ENCODE assay signal across 26 cellular contexts in genomic region chr13:32674503-32674902, GRCh38.
"Had no signal": no experiment of that assay in that cellular context is flagged by ENCODE, and none has a peak within 500 bp of the region (broad histone marks: within the 10 kb centered on the region; RNA-seq: fewer than 3 reads in every experiment).

No MANE protein-coding gene starts in this region.

- H3K36me3 ChIP-seq: colonic mucosa had no signal

- ATAC-seq: effector memory CD8-positive, alpha-beta T cell; esophagus mucosa; foreskin keratinocyte; gastrocnemius medialis; gastroesophageal sphincter; heart left ventricle; heart right ventricle had no signal

- H3K4me1 Mint-ChIP-seq: endodermal cell had no signal

- H3K9me3 Mint-ChIP-seq: dendritic cell treated with granulocyte-macrophage colony-stimulating factor and Interleukin-4, amounts not matched to agents 40 ng/mL and 50 ng/mL, for 4 days; effector memory CD8-positive, alpha-beta T cell; endodermal cell had no signal

- H3K4me1 ChIP-seq: colonic mucosa, esophagus muscularis mucosa, esophagus squamous epithelium, foreskin keratinocyte, gastrocnemius medialis, gastroesophageal sphincter, heart left ventricle, heart right ventricle had no signal

- H3K4me3 ChIP-seq: colonic mucosa, coronary artery, dorsolateral prefrontal cortex, esophagus muscularis mucosa, esophagus squamous epithelium, gastrocnemius medialis, gastroesophageal sphincter, heart left ventricle, heart right ventricle, hepatocyte had no signal

- H3K9me3 ChIP-seq: colonic mucosa, esophagus muscularis mucosa, esophagus squamous epithelium, gastrocnemius medialis, heart left ventricle had no signal

- H3K27ac Mint-ChIP-seq: effector memory CD8-positive, alpha-beta T cell; endodermal cell had no signal

- H3K27ac ChIP-seq: colonic mucosa, coronary artery, dorsolateral prefrontal cortex, epithelial cell of prostate, esophagus muscularis mucosa, esophagus squamous epithelium, foreskin keratinocyte, gastrocnemius medialis, gastroesophageal sphincter, heart left ventricle, heart right ventricle, hepatocyte had no signal

- DNase-seq: colonic mucosa; cortex of kidney; dermis blood vessel endothelial cell; dorsolateral prefrontal cortex; effector CD4-positive, alpha-beta T cell; effector CD8-positive, alpha-beta T cell; effector memory CD4-positive, alpha-beta T cell; effector memory CD8-positive, alpha-beta T cell; endodermal cell; erythroblast; esophagus squamous epithelium; foreskin fibroblast; foreskin keratinocyte; foreskin melanocyte; gastrocnemius medialis; glutamatergic neuron; head of caudate nucleus; heart left ventricle; heart right ventricle had no signal

- H3K4me3 Mint-ChIP-seq: dendritic cell treated with granulocyte-macrophage colony-stimulating factor and Interleukin-4, amounts not matched to agents 40 ng/mL and 50 ng/mL, for 4 days; effector memory CD8-positive, alpha-beta T cell; endodermal cell had no signal

- H3K27me3 Mint-ChIP-seq: dendritic cell treated with granulocyte-macrophage colony-stimulating factor and Interleukin-4, amounts not matched to agents 40 ng/mL and 50 ng/mL, for 4 days; effector memory CD8-positive, alpha-beta T cell had no signal
